Comparison of ENCODE assay signal across 2 cellular contexts in the genomic region with DNA sequence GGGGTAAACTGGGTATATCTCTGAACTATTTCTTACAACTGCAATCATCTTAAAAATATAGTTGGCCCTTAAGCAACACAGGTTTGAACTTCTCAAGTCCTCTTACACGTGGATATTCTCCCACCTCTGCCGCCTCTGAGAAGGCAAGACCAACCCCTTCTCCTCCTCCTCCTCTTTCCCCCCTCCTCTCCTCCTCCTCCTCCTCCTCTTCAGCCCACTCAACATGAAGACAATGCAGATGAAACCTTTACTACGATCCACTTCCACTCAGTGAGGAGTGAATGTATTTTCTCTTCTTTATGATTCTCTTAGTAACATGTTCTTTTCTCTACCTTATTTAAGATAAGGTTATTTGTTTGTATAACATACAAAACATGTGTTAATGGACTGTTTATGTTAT.
TF ChIP-seq lines count a peak whose summit lies in the region.

No MANE protein-coding gene starts in this region.

TF ChIP-seq in HEK293, 187 proteins besides CTCF, POLR2A, EP300 and RAD21 (continued from another document):
- no peak for TF ChIP-seq ZNF596 (tag by site-specific recombination; IDR thresholded peaks at IDR 0.05)
- TF ChIP-seq EGR2 (tag by site-specific recombination; IDR thresholded peaks at IDR 0.05; ENCODE audit: low read depth) = peak; percentile 87
- TF ChIP-seq, protein P1, sequence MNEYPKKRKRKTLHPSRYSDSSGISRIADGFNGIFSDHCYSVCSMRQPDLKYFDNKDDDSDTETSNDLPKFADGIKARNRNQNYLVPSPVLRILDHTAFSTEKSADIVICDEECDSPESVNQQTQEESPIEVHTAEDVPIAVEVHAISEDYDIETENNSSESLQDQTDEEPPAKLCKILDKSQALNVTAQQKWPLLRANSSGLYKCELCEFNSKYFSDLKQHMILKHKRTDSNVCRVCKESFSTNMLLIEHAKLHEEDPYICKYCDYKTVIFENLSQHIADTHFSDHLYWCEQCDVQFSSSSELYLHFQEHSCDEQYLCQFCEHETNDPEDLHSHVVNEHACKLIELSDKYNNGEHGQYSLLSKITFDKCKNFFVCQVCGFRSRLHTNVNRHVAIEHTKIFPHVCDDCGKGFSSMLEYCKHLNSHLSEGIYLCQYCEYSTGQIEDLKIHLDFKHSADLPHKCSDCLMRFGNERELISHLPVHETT (tag by site-specific recombination; IDR thresholded peaks at IDR 0.05) = no peak
- TF ChIP-seq, protein P2, sequence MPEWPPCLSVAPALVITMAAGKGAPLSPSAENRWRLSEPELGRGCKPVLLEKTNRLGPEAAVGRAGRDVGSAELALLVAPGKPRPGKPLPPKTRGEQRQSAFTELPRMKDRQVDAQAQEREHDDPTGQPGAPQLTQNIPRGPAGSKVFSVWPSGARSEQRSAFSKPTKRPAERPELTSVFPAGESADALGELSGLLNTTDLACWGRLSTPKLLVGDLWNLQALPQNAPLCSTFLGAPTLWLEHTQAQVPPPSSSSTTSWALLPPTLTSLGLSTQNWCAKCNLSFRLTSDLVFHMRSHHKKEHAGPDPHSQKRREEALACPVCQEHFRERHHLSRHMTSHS (tag by site-specific recombination; IDR thresholded peaks at IDR 0.05) = no peak

TF ChIP-seq in WTC11, 78 proteins besides CTCF, POLR2A, EP300 and RAD21 (continued from another document):
- no peak for TF ChIP-seq SOX15 (CRISPR knock-in tag; IDR thresholded peaks at IDR 0.05)
- TF ChIP-seq ZNF219 (CRISPR knock-in tag; IDR thresholded peaks at IDR 0.05; ENCODE audit: borderline replicate concordance) = no peak
